8 cellular contexts compared by ENCODE assay signal in genomic region chrX:119512145-119512800, GRCh38. TPM values are rescaled to one million over a fixed set of nuclear protein-coding genes. Genes with fewer than 3 reads are reported as not detected.
DNase-seq lines count a peak whose midpoint lies in the region; ATAC-seq and TF ChIP-seq lines count a peak whose summit lies in the region.

No MANE protein-coding gene starts in this region.

- no peak for TF ChIP-seq POLR2A in uterus (IDR thresholded peaks at IDR 0.05)

- intact Hi-C loops in Panc1 (cut with micrococcal nuclease; ENCODE audit: unreplicated experiment) = loop anchor here (1.0 to 10.0 kb wide), 2 partner anchors 24 to 213 kb away; no protein-coding TSS in a partner anchor
- intact Hi-C loops in uterus (cut with DNase I; ENCODE audit: low total_unique reads) = no loop called here

- CTCF ChIA-PET in Panc1 (lab: Charles Lee) = interaction anchor here (0.5 to 2.3 kb wide), 16 partner anchors 16 to 245 kb away, joined by 3 to 21 read pairs (median 4); no protein-coding TSS in a partner anchor

- H3K36me3 ChIP-seq in Panc1 (ENCODE audit: control insufficient read depth, insufficient read depth, low read length) (no peaks in the 10 kb centered on the region), uterus (no peaks in the 10 kb centered on the region)

- TF ChIP-seq CTCF in LNCAP (IDR thresholded peaks at IDR 0.05) = peak; percentile 69
- peak; percentile 92 for TF ChIP-seq CTCF in Panc1 (IDR thresholded peaks at IDR 0.05)
- TF ChIP-seq CTCF in uterus (IDR thresholded peaks at IDR 0.05) = peak in 3 of 4 experiments; percentile 33 to 46 (median 37)

- POLR2A ChIA-PET in Panc1 (lab: Charles Lee) = interaction anchor here (0.5 to 0.6 kb wide), 3 partner anchors 40 to 197 kb away, joined by 3 to 8 read pairs (median 3); no protein-coding TSS in a partner anchor

- H3K4me1 ChIP-seq in Panc1 (ENCODE audit: control insufficient read depth, insufficient read depth, low read length) = peaks cover 6% of the 10 kb centered on the region; the same call in 1 of the 2 replicates
- no peaks in the 10 kb centered on the region for H3K4me1 ChIP-seq in uterus

- H3K27ac ChIP-seq in Panc1 (ENCODE audit: low read length) (no peak overlapping the region), uterus (no peak overlapping the region)

- ATAC-seq in GM18858 (IDR thresholded peaks at IDR 0.05; ENCODE audit: unreplicated experiment) (peak; percentile 53), Panc1 (peak; percentile 99), HG03196 (IDR thresholded peaks at IDR 0.05; ENCODE audit: unreplicated experiment) (no peak)

- DNase-seq in CD1c-positive myeloid dendritic cell (ENCODE audit: extremely low spot score) (peak; percentile 58), Panc1 (ENCODE audit: low read depth, low spot score) (peak; percentile 56), dermis blood vessel endothelial cell (peak; percentile 78), lung microvascular endothelial cell (ENCODE audit: low read depth in 2 of 2) (peak; percentile 74 to 76), uterus (peak; percentile 17 to 24)

- H3K9me3 ChIP-seq in Panc1 (ENCODE audit: control insufficient read depth, insufficient read depth, low read depth, low read length) = no peaks in the 10 kb centered on the region
- H3K9me3 ChIP-seq in uterus = no peaks in the 10 kb centered on the region

- in situ Hi-C loops in Panc1 (cut with HindIII; ENCODE audit: low pct_unique_long_range_greater_than_20kb, low sequenced_read_pairs) = no loop called here

- H3K27me3 ChIP-seq in Panc1 (ENCODE audit: control insufficient read depth, insufficient read depth, low read length) (no peaks in the 10 kb centered on the region), uterus (no peaks in the 10 kb centered on the region)

- no TSS peak for BruUV-seq in Panc1 (replicated peaks; lab: Mats Ljungman, UMichigan)

- no peak overlapping the region for H3K4me3 ChIP-seq in Panc1 (ENCODE audit: low read depth in 2 of 2, low read length in 2 of 2)
- no peak overlapping the region for H3K4me3 ChIP-seq in uterus

RNA-seq across cellular contexts. Expression of gene SLC25A5, which starts 44.0 kb away (rescaled TPM):
- 709 TPM for total RNA-seq in Panc1 (2021; ENCODE audit: unreplicated experiment)
- 805 TPM for polyA plus RNA-seq in Panc1 (2012; ENCODE audit: insufficient read length)
- 221 and 297 TPM in 2 replicates for total RNA-seq in dermis blood vessel endothelial cell
- total RNA-seq in lung microvascular endothelial cell = 146 and 223 TPM in 2 replicates
- 100 to 1,000 TPM in 3 of 4 donors, 10 to 100 TPM in 1; 98.8 to 213 (median 135) TPM for total RNA-seq in uterus

RNA-seq across cellular contexts. Expression of gene STEEP1, which starts 52.9 kb away (rescaled TPM):
- total RNA-seq in Panc1 (2021; ENCODE audit: unreplicated experiment) = 42.2 TPM
- polyA plus RNA-seq in Panc1 (2012; ENCODE audit: insufficient read length) = 26.3 TPM
- total RNA-seq in dermis blood vessel endothelial cell = 45.3 and 53.8 TPM in 2 replicates
- 28.8 and 35.1 TPM in 2 replicates for total RNA-seq in lung microvascular endothelial cell
- total RNA-seq in uterus = 10 to 100 TPM in 2 of 4 donors, 1 to 10 TPM in 2; 1.2 to 47.0 (median 11.5) TPM

Comparison
In these comparisons a context has a peak if more than half of its experiments do, and no peak if none do; other contexts are left out.
1. DNase-seq: peak in every context shown above with its lines; median percentile 78 in dermis blood vessel endothelial cell; 75 in lung microvascular endothelial cell; 58 in CD1c-positive myeloid dendritic cell; 56 in Panc1; 20 in uterus.
2. CTCF ChIP-seq: peak in every context shown above with its lines; median percentile 92 in Panc1; 69 in LNCAP; 37 in uterus.